ENCODE assay signal across 15 cellular contexts in genomic region chr3:196141866-196142673, GRCh38.
DNase-seq lines count a peak whose midpoint lies in the region; ATAC-seq, FAIRE-seq and TF ChIP-seq lines count a peak whose summit lies in the region.
"Had no signal": no experiment of that assay in that cellular context is flagged by ENCODE, and none has a peak within 500 bp of the region (broad histone marks: within the 10 kb centered on the region; RNA-seq: fewer than 3 reads in every experiment).

No MANE protein-coding gene starts in this region.

- H3K27ac Mint-ChIP-seq in GM23338: no peak overlapping the region
- H3K27ac Mint-ChIP-seq in stimulated activated memory B cell treated with anti-CD40 and anti-IgM and Interleukin-4, amounts not matched to agents 10 μg/mL and 1 μg/mL and 100 μg/mL, for 72 hours: peak overlapping the region; percentile 73
- H3K27ac Mint-ChIP-seq: activated CD4-positive, alpha-beta memory T cell treated with anti-CD3 and anti-CD28 coated beads, Interleukin-2, amount 10 ng/mL, durations not matched to agents 7 days and 5 days; HFFc6; stimulated activated naive CD8-positive, alpha-beta T cell treated with anti-CD3 and anti-CD28 coated beads, Interleukin-15, Interleukin-2, amounts not matched to agents 100 ng/mL and 50 ng/mL, for 24 hours had no signal

- H3K27me3 Mint-ChIP-seq in GM23338 (ENCODE audit: insufficient read depth, low read depth, poor library complexity): peaks cover 7% of the 10 kb centered on the region
- no peaks in the 10 kb centered on the region for H3K27me3 Mint-ChIP-seq in stimulated activated memory B cell treated with anti-CD40 and anti-IgM and Interleukin-4, amounts not matched to agents 10 μg/mL and 1 μg/mL and 100 μg/mL, for 72 hours
- H3K27me3 Mint-ChIP-seq: CD4-positive, alpha-beta memory T cell; stimulated activated naive CD8-positive, alpha-beta T cell treated with anti-CD3 and anti-CD28 coated beads, Interleukin-15, Interleukin-2, amounts not matched to agents 100 ng/mL and 50 ng/mL, for 24 hours had no signal

- peaks cover 28% of the 10 kb centered on the region for H3K4me1 Mint-ChIP-seq in GM23338
- peaks cover 56% of the 10 kb centered on the region for H3K4me1 Mint-ChIP-seq in stimulated activated memory B cell treated with anti-CD40 and anti-IgM and Interleukin-4, amounts not matched to agents 10 μg/mL and 1 μg/mL and 100 μg/mL, for 72 hours

- ATAC-seq in GM23338: peak; percentile 30
- ATAC-seq in RWPE2 (ENCODE audit: low read depth): peak; percentile 34
- no peak for ATAC-seq in stimulated activated memory B cell treated with anti-CD40 and anti-IgM and Interleukin-4, amounts not matched to agents 10 μg/mL and 1 μg/mL and 100 μg/mL, for 72 hours
- ATAC-seq in HG03196 (IDR thresholded peaks at IDR 0.05; ENCODE audit: unreplicated experiment): no peak

- no peaks in the 10 kb centered on the region for H3K79me2 ChIP-seq in GM23338 (replicated peaks; ENCODE audit: insufficient read depth)

- H3K9ac ChIP-seq in kidney (ENCODE audit: low read length in 2 of 2): peak overlapping the region in 1 of 2 donors; percentile 4

- H3K9me2 ChIP-seq in GM23338 (ENCODE audit: insufficient read depth): no peaks in the 10 kb centered on the region

- H3F3A ChIP-seq in GM23338 (replicated peaks; ENCODE audit: low read depth): no peaks in the 10 kb centered on the region

- peak overlapping the region; percentile 59 for H2AFZ ChIP-seq in GM23338

- intact Hi-C loops in kidney (cut with DNase I): no loop called here

- DNase-seq in GM23338 (ENCODE audit: low spot score) (no peak), RWPE2 (ENCODE audit: low spot score) (no peak), kidney (peak; percentile 85), SKM-1 treated with dmso at 0.1 percent for 144 hours (lab: John Stamatoyannopoulos, UW; ENCODE audit: unreplicated experiment) (no peak)
- no peak for DNase-seq in effector CD8-positive, alpha-beta T cell (lab: John Stamatoyannopoulos, UW)
- DNase-seq: activated CD4-positive, alpha-beta memory T cell treated with anti-CD3 and anti-CD28 coated beads, Interleukin-2, amount 10 ng/mL, durations not matched to agents 7 days and 5 days; activated effector memory CD4-positive, alpha-beta T cell treated with anti-CD3 and anti-CD28 coated beads, Interleukin-2, amount 50 U/mL, for 16 hours; CD4-positive, alpha-beta memory T cell; GDM1; HFFc6; NCI-H187; stimulated activated CD4-positive, alpha-beta T cell treated with anti-CD3 and anti-CD28 coated beads, Interleukin-4, amount 100 ng/mL, for 24 hours had no signal

- H3K4me1 ChIP-seq in GM23338 (ENCODE audit: insufficient read depth): peaks cover 16% of the 10 kb centered on the region
- peaks cover 44% of the 10 kb centered on the region for H3K4me1 ChIP-seq in RWPE2 (ENCODE audit: insufficient read depth, poor library complexity, severe bottlenecking)
- H3K4me1 ChIP-seq in kidney (ENCODE audit: control insufficient read depth in 1 of 2, insufficient read depth in 1 of 2, low read depth in 1 of 2, low read length in 2 of 2): peaks cover 0 to 10% of the 10 kb centered on the region in 2 donors

- H4K20me1 ChIP-seq in GM23338 (replicated peaks; ENCODE audit: insufficient read depth): no peaks in the 10 kb centered on the region

- H3K4me3 ChIP-seq in GM23338: no peak overlapping the region
- no peak overlapping the region for H3K4me3 ChIP-seq in RWPE2 (ENCODE audit: severe bottlenecking)
- peak overlapping the region; percentile 10 to 38 for H3K4me3 ChIP-seq in kidney (ENCODE audit: low read length in 2 of 2)

- H3K27me3 ChIP-seq in GM23338 (ENCODE audit: insufficient read depth) (no peaks in the 10 kb centered on the region), RWPE2 (ENCODE audit: insufficient read depth, poor library complexity, severe bottlenecking) (no peaks in the 10 kb centered on the region)

- H3K9me3 ChIP-seq in RWPE2 (ENCODE audit: severe bottlenecking) (no peaks in the 10 kb centered on the region), kidney (ENCODE audit: control insufficient read depth in 1 of 2, low read length in 2 of 2) (no peaks in the 10 kb centered on the region)

- peaks cover 6% of the 10 kb centered on the region; the same call in 2 of the 3 replicates for H3K9me3 Mint-ChIP-seq in GM23338
- H3K9me3 Mint-ChIP-seq in stimulated activated memory B cell treated with anti-CD40 and anti-IgM and Interleukin-4, amounts not matched to agents 10 μg/mL and 1 μg/mL and 100 μg/mL, for 72 hours: no peaks in the 10 kb centered on the region
- H3K9me3 Mint-ChIP-seq: activated CD4-positive, alpha-beta memory T cell treated with anti-CD3 and anti-CD28 coated beads, Interleukin-2, amount 10 ng/mL, durations not matched to agents 7 days and 5 days; CD4-positive, alpha-beta memory T cell; HFFc6; stimulated activated naive CD8-positive, alpha-beta T cell treated with anti-CD3 and anti-CD28 coated beads, Interleukin-15, Interleukin-2, amounts not matched to agents 100 ng/mL and 50 ng/mL, for 24 hours had no signal

- no peak overlapping the region for H3K4me2 ChIP-seq in GM23338

- no peaks in the 10 kb centered on the region; the same call in 2 of the 3 replicates for H3K36me3 Mint-ChIP-seq in GM23338 (ENCODE audit: low read depth)
- H3K36me3 Mint-ChIP-seq in stimulated activated memory B cell treated with anti-CD40 and anti-IgM and Interleukin-4, amounts not matched to agents 10 μg/mL and 1 μg/mL and 100 μg/mL, for 72 hours: no peaks in the 10 kb centered on the region
- H3K36me3 Mint-ChIP-seq: CD4-positive, alpha-beta memory T cell had no signal

- no peak overlapping the region for H3K27ac ChIP-seq in GM23338 (ENCODE audit: low read depth)
- peak overlapping the region; percentile 61 for H3K27ac ChIP-seq in RWPE2 (ENCODE audit: poor library complexity, severe bottlenecking)
- H3K27ac ChIP-seq in kidney (ENCODE audit: low read depth in 2 of 2, low read length in 2 of 2): peak overlapping the region; percentile 78 to 95

- H3K4me3 Mint-ChIP-seq in GM23338: no peak overlapping the region
- no peak overlapping the region for H3K4me3 Mint-ChIP-seq in stimulated activated memory B cell treated with anti-CD40 and anti-IgM and Interleukin-4, amounts not matched to agents 10 μg/mL and 1 μg/mL and 100 μg/mL, for 72 hours
- H3K4me3 Mint-ChIP-seq: activated CD4-positive, alpha-beta memory T cell treated with anti-CD3 and anti-CD28 coated beads, Interleukin-2, amount 10 ng/mL, durations not matched to agents 7 days and 5 days; stimulated activated naive CD8-positive, alpha-beta T cell treated with anti-CD3 and anti-CD28 coated beads, Interleukin-15, Interleukin-2, amounts not matched to agents 100 ng/mL and 50 ng/mL, for 24 hours had no signal

- no peak for FAIRE-seq in kidney (lab: Jason Lieb, UNC)

- TF ChIP-seq CTCF in GM23338 (conservative IDR thresholded peaks at IDR 0.05; ENCODE audit: low read depth in 2 of 2) (no peak), RWPE2 (IDR thresholded peaks at IDR 0.05; ENCODE audit: poor library complexity, severe bottlenecking) (no peak), kidney (IDR thresholded peaks at IDR 0.05; ENCODE audit: borderline replicate concordance, extremely low read depth, insufficient read depth) (no peak)

- H3K36me3 ChIP-seq in GM23338 (ENCODE audit: insufficient read depth) (no peaks in the 10 kb centered on the region), RWPE2 (ENCODE audit: low read depth) (no peaks in the 10 kb centered on the region), kidney (ENCODE audit: control insufficient read depth in 1 of 2, insufficient read depth in 2 of 2, low read length in 2 of 2) (no peaks in the 10 kb centered on the region)

TF ChIP-seq in GM23338, 12 proteins besides CTCF, POLR2A, EP300 and RAD21 (continues in another document):
- TF ChIP-seq EZH2 (IDR thresholded peaks at IDR 0.05; ENCODE audit: low read depth, unreplicated experiment): no peak
- TF ChIP-seq NANOG (IDR thresholded peaks at IDR 0.05; ENCODE audit: borderline replicate concordance): no peak
- no peak for TF ChIP-seq CREB1 (CRISPR knock-in tag; IDR thresholded peaks at IDR 0.05; ENCODE audit: low read depth)
- no peak for TF ChIP-seq EZH2phosphoT487 (IDR thresholded peaks at IDR 0.05; ENCODE audit: unreplicated experiment)
- TF ChIP-seq ETS1 (IDR thresholded peaks at IDR 0.05): no peak

Comparison
In these comparisons a context has a peak if more than half of its experiments do, and no peak if none do; other contexts are left out.
1. ATAC-seq: peak in GM23338 (single experiment) and RWPE2 (single experiment); none in stimulated activated memory B cell treated with anti-CD40 and anti-IgM and Interleukin-4, amounts not matched to agents 10 μg/mL and 1 μg/mL and 100 μg/mL, for 72 hours (single experiment) and HG03196 (single experiment).
2. H3K4me3 ChIP-seq: peak in kidney (2 of 2); none in GM23338 (single experiment) and RWPE2 (single experiment).